ENCODE assay signal across 8 cellular contexts in genomic region chr11:66268953-66269906, GRCh38. TPM values are rescaled to one million over a fixed set of nuclear protein-coding genes. Genes with fewer than 3 reads are reported as not detected.
DNase-seq lines count a peak whose midpoint lies in the region; ATAC-seq and TF ChIP-seq lines count a peak whose summit lies in the region.

No MANE protein-coding gene starts in this region.

- no peak for ATAC-seq in T-helper 17 cell
- no peak for ATAC-seq in GM21381 (IDR thresholded peaks at IDR 0.05; ENCODE audit: unreplicated experiment)

- H3K4me3 ChIP-seq in esophagus squamous epithelium (peak overlapping the region; percentile 84 to 97 (median 90)), neural progenitor cell (peak overlapping the region; percentile 76)

- CTCF ChIA-PET in HEK293T (lab: Yijun Ruan, JAX): no interaction called here

- H3K36me3 Mint-ChIP-seq in CD14-positive monocyte (peaks cover 31 to 35% of the 10 kb centered on the region in 2 donors), T-helper 17 cell (ENCODE audit: low read depth) (peaks cover 13% of the 10 kb centered on the region), neural progenitor cell (peaks cover 21% of the 10 kb centered on the region)

- 2% methylated on average over 23 to 30 of the region's 32 CpGs for WGBS in esophagus squamous epithelium, 2 donors

- no peaks in the 10 kb centered on the region for H3K9me3 Mint-ChIP-seq in CD14-positive monocyte
- H3K9me3 Mint-ChIP-seq in neural progenitor cell: no peaks in the 10 kb centered on the region

- H3K9me3 ChIP-seq in T-helper 17 cell (ENCODE audit: control insufficient read depth, low read length, poor library complexity, severe bottlenecking): no peaks in the 10 kb centered on the region
- no peaks in the 10 kb centered on the region for H3K9me3 ChIP-seq in esophagus squamous epithelium
- H3K9me3 ChIP-seq in neural progenitor cell (ENCODE audit: low read depth): no peaks in the 10 kb centered on the region

- H3K4me3 Mint-ChIP-seq in CD14-positive monocyte: peak overlapping the region; percentile 93 to 98
- peak overlapping the region; percentile 99 for H3K4me3 Mint-ChIP-seq in T-helper 17 cell
- H3K4me3 Mint-ChIP-seq in neural progenitor cell: peak overlapping the region; percentile 97

- intact Hi-C loops in CD14-positive monocyte (cut with micrococcal nuclease): loop anchor here in 1 of 2 donors (2.0 kb wide), 1 partner anchor 20 kb away; the partner anchor contains the start of gene YIF1A
- intact Hi-C loops in esophagus squamous epithelium (cut with DNase I): no loop called here

- H3K36me3 ChIP-seq in esophagus squamous epithelium: peaks cover 19 to 63% (median 24%) of the 10 kb centered on the region in 3 donors
- H3K36me3 ChIP-seq in neural progenitor cell: no peaks in the 10 kb centered on the region

- peak overlapping the region; percentile 90 to 99 (median 96) for H3K27ac Mint-ChIP-seq in CD14-positive monocyte
- peak overlapping the region; percentile 99 for H3K27ac Mint-ChIP-seq in T-helper 17 cell
- H3K27ac Mint-ChIP-seq in neural progenitor cell: peak overlapping the region; percentile 98

- H3K27me3 ChIP-seq in esophagus squamous epithelium: no peaks in the 10 kb centered on the region
- H3K27me3 ChIP-seq in neural progenitor cell: no peaks in the 10 kb centered on the region

- peaks cover 34% of the 10 kb centered on the region for H3F3A ChIP-seq in neural progenitor cell (ENCODE audit: low read depth)

- TF ChIP-seq CTCF in CD14-positive monocyte (IDR thresholded peaks at IDR 0.05) (peak; percentile 52), esophagus squamous epithelium (IDR thresholded peaks at IDR 0.05) (peak in 1 of 6 experiments; percentile 26), neural progenitor cell (IDR thresholded peaks at IDR 0.05) (peak; percentile 40)

- peaks cover 0 to 3% (median 3%) of the 10 kb centered on the region in 3 donors for H3K27me3 Mint-ChIP-seq in CD14-positive monocyte (ENCODE audit: low read depth in 3 of 3)
- H3K27me3 Mint-ChIP-seq in T-helper 17 cell: no peaks in the 10 kb centered on the region
- peaks cover 11% of the 10 kb centered on the region for H3K27me3 Mint-ChIP-seq in neural progenitor cell (ENCODE audit: insufficient read depth, low read depth)

- peaks cover 45% of the 10 kb centered on the region for H4K20me1 ChIP-seq in neural progenitor cell (ENCODE audit: low read depth)

- no peak for TF ChIP-seq POLR2A in esophagus squamous epithelium (IDR thresholded peaks at IDR 0.05)

- peak overlapping the region; percentile 85 for H2AFZ ChIP-seq in neural progenitor cell (replicated peaks)

- DNase-seq in CD14-positive monocyte (ENCODE audit: low spot score): no peak
- DNase-seq in HEK293T (ENCODE audit: extremely low spot score): peak; percentile 38
- no peak for DNase-seq in T-helper 17 cell
- DNase-seq in esophagus squamous epithelium (lab: John Stamatoyannopoulos, UW): no peak
- peak; percentile 66 for DNase-seq in neural progenitor cell (ENCODE audit: low spot score)
- DNase-seq in SHP77 treated with DMSO at 0.1 percent for 48 hours (lab: John Stamatoyannopoulos, UW): no peak
- DNase-seq in NCI-H1694 treated with DMSO at 0.1 percent for 48 hours (lab: John Stamatoyannopoulos, UW): no peak

- peaks cover 33% of the 10 kb centered on the region for H3K4me1 Mint-ChIP-seq in CD14-positive monocyte
- peaks cover 33% of the 10 kb centered on the region for H3K4me1 Mint-ChIP-seq in T-helper 17 cell
- peaks cover 19% of the 10 kb centered on the region for H3K4me1 Mint-ChIP-seq in neural progenitor cell

- peaks cover 25% of the 10 kb centered on the region for H3K79me2 ChIP-seq in neural progenitor cell (ENCODE audit: low read depth)

- H3K9ac ChIP-seq in neural progenitor cell: peak overlapping the region; percentile 82

- H3K4me2 ChIP-seq in neural progenitor cell: peak overlapping the region; percentile 86

- H3K4me1 ChIP-seq in esophagus squamous epithelium (peaks cover 9 to 78% (median 17%) of the 10 kb centered on the region in 3 donors), neural progenitor cell (peaks cover 12% of the 10 kb centered on the region)

- POLR2A ChIA-PET in HEK293T (lab: Yijun Ruan, JAX): interaction anchor here (1.1 to 3.6 kb wide), 5 partner anchors 8 to 76 kb away, joined by 4 to 24 read pairs (median 15); partner anchors contain the start of genes BRMS1, CNIH2 and YIF1A

- H3K27ac ChIP-seq in esophagus squamous epithelium (peak overlapping the region; percentile 89 to 99 (median 97)), neural progenitor cell (peak overlapping the region; percentile 87)

TF ChIP-seq in HEK293T, 16 proteins besides CTCF, POLR2A, EP300 and RAD21:
- no peak for TF ChIP-seq LEF1 (IDR thresholded peaks at IDR 0.05; ENCODE audit: borderline replicate concordance)
- no peak for TF ChIP-seq FOXK2 (IDR thresholded peaks at IDR 0.05)
- TF ChIP-seq TARDBP (IDR thresholded peaks at IDR 0.05): no peak
- no peak for TF ChIP-seq SP1 (IDR thresholded peaks at IDR 0.05)
- TF ChIP-seq CTBP1 (IDR thresholded peaks at IDR 0.05; ENCODE audit: borderline replicate concordance): no peak
- TF ChIP-seq, protein P1, sequence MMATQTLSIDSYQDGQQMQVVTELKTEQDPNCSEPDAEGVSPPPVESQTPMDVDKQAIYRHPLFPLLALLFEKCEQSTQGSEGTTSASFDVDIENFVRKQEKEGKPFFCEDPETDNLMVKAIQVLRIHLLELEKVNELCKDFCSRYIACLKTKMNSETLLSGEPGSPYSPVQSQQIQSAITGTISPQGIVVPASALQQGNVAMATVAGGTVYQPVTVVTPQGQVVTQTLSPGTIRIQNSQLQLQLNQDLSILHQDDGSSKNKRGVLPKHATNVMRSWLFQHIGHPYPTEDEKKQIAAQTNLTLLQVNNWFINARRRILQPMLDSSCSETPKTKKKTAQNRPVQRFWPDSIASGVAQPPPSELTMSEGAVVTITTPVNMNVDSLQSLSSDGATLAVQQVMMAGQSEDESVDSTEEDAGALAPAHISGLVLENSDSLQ (IDR thresholded peaks at IDR 0.05): no peak
TF ChIP-seq in HEK293T: peak in this region for 0.

RNA-seq across cellular contexts. Expression of gene RAB1B, which starts 0.8 kb away (rescaled TPM):
- polyA plus RNA-seq in CD14-positive monocyte: 10 to 100 TPM; 17.9 to 18.8 TPM
- 10 to 100 TPM; 72.8 to 89.1 TPM for total RNA-seq in T-helper 17 cell
- 100 to 1,000 TPM in 2 of 4 donors, 10 to 100 TPM in 2; 83.7 to 148 (median 110) TPM for total RNA-seq in esophagus squamous epithelium
- total RNA-seq in neural progenitor cell (ENCODE audit: low replicate concordance): 54.0 and 85.5 TPM in 2 replicates

RNA-seq across cellular contexts. Expression of gene CNIH2, which starts 8.7 kb away (rescaled TPM):
- polyA plus RNA-seq in CD14-positive monocyte: not detected
- 10 to 100 TPM in 1 of 2 donors, 1 to 10 TPM in 1; 9.0 to 14.4 TPM for total RNA-seq in T-helper 17 cell
- under 1 TPM in 2 of 4 donors, not detected in 2; 0.48 to 0.70 TPM for total RNA-seq in esophagus squamous epithelium
- 5.6 and 5.7 TPM in 2 replicates for total RNA-seq in neural progenitor cell (ENCODE audit: low replicate concordance)

RNA-seq across cellular contexts. Expression of gene KLC2, which starts 11.7 kb away (rescaled TPM):
- polyA plus RNA-seq in CD14-positive monocyte: under 1 TPM; 0.67 to 0.90 TPM
- total RNA-seq in T-helper 17 cell (10 to 100 TPM; 55.1 to 58.3 TPM), esophagus squamous epithelium (10 to 100 TPM; 10.6 to 29.8 (median 17.9) TPM), neural progenitor cell (ENCODE audit: low replicate concordance) (10.6 and 38.2 TPM in 2 replicates)

RNA-seq across cellular contexts. Expression of gene YIF1A, which starts 19.7 kb away (rescaled TPM):
- 10 to 100 TPM; 63.8 to 81.1 TPM for polyA plus RNA-seq in CD14-positive monocyte
- 10 to 100 TPM; 32.6 to 35.1 TPM for total RNA-seq in T-helper 17 cell
- 10 to 100 TPM; 51.9 to 71.9 (median 63.8) TPM for total RNA-seq in esophagus squamous epithelium
- total RNA-seq in neural progenitor cell (ENCODE audit: low replicate concordance): 19.0 and 41.0 TPM in 2 replicates

RNA-seq across cellular contexts. Expression of gene TMEM151A, which starts 22.5 kb away (rescaled TPM):
- not detected for polyA plus RNA-seq in CD14-positive monocyte
- total RNA-seq in T-helper 17 cell: under 1 TPM; 0.16 to 0.32 TPM
- not detected for total RNA-seq in esophagus squamous epithelium
- 0.03 TPM in 1 of 2 replicates, not detected in the other for total RNA-seq in neural progenitor cell (ENCODE audit: low replicate concordance)

Comparison
In these comparisons a context has a peak if more than half of its experiments do, and no peak if none do; other contexts are left out.
1. DNase-seq: peak in HEK293T (single experiment) and neural progenitor cell (single experiment); none in CD14-positive monocyte (single experiment), T-helper 17 cell (0 of 3), esophagus squamous epithelium (single experiment), SHP77 treated with DMSO at 0.1 percent for 48 hours (single experiment) and NCI-H1694 treated with DMSO at 0.1 percent for 48 hours (single experiment).
2. Peak in every context shown above with its lines, with median percentiles within 50 percentile points of each other: H3K27ac Mint-ChIP-seq and H3K4me3 Mint-ChIP-seq.